27 cellular contexts compared by ENCODE assay signal in the genomic region with DNA sequence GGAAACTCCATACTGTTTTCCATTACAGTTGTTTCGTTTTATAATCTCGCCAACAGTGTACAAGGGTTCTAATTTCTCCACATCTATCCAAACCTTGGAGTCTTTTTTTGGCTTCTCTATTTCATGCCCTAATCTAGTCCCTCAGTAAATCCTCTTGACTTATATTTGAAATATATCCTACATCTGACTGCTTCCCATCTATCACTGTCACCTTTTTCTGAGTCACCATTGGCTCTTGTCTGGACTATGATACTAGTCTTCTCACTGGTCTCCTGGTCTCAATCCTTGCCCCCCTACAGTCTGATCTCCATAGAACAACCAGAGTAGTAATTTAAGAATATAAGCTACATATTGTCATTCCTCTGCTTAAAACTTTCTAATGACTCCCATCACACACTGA.
"Had no signal": no experiment of that assay in that cellular context is flagged by ENCODE, and none has a peak within 500 bp of the region (broad histone marks: within the 10 kb centered on the region; RNA-seq: fewer than 3 reads in every experiment).

No MANE protein-coding gene starts in this region.

- H3K4me2 ChIP-seq: neural progenitor cell, smooth muscle cell had no signal

- H3K4me1 ChIP-seq: left lung, lower lobe of right lung, neural progenitor cell, right atrium auricular region, tibial nerve had no signal

- H3K9me3 Mint-ChIP-seq: immature natural killer cell; naive thymus-derived CD8-positive, alpha-beta T cell; nephron; neural progenitor cell; stimulated activated naive CD8-positive, alpha-beta T cell treated with anti-CD3 and anti-CD28 coated beads, Interleukin-15, Interleukin-2, amounts not matched to agents 100 ng/mL and 50 ng/mL, for 24 hours; type B pancreatic cell had no signal

- ATAC-seq: left colon; left lung; lower lobe of right lung; mucosa of descending colon; naive thymus-derived CD8-positive, alpha-beta T cell; right lobe of liver had no signal

- H3K4me3 Mint-ChIP-seq: immature natural killer cell; naive thymus-derived CD8-positive, alpha-beta T cell; nephron; neural progenitor cell; stimulated activated naive CD8-positive, alpha-beta T cell treated with anti-CD3 and anti-CD28 coated beads, Interleukin-15, Interleukin-2, amounts not matched to agents 100 ng/mL and 50 ng/mL, for 24 hours; type B pancreatic cell had no signal

- H3K36me3 Mint-ChIP-seq: immature natural killer cell; naive thymus-derived CD8-positive, alpha-beta T cell; neural progenitor cell had no signal

- FAIRE-seq: islet of Langerhans, kidney had no signal

- H3K4me3 ChIP-seq: left lung, lower lobe of right lung, mucosa of descending colon, neural progenitor cell, right atrium auricular region, right lobe of liver, smooth muscle cell, tibial nerve, uterus had no signal

- H3K27me3 Mint-ChIP-seq: naive thymus-derived CD8-positive, alpha-beta T cell; stimulated activated naive CD8-positive, alpha-beta T cell treated with anti-CD3 and anti-CD28 coated beads, Interleukin-15, Interleukin-2, amounts not matched to agents 100 ng/mL and 50 ng/mL, for 24 hours; type B pancreatic cell had no signal

- H3K36me3 ChIP-seq: left lung, lower lobe of right lung, neural progenitor cell, neutrophil, right atrium auricular region, right lobe of liver, tibial nerve, uterus had no signal

- DNase-seq: hypothalamus; immature natural killer cell; kidney; left colon; left lung; lower lobe of right lung; midbrain; mucosa of descending colon; naive thymus-derived CD8-positive, alpha-beta T cell; occipital lobe; right lobe of liver; stimulated activated CD4-positive, alpha-beta T cell treated with anti-CD3 and anti-CD28 coated beads, Interleukin-1b, Interleukin-23, amount 100 ng/mL, for 48 hours; stimulated activated CD4-positive, alpha-beta T cell treated with anti-CD3 and anti-CD28 coated beads, Interleukin-2, amount 100 ng/mL, for 48 hours; stimulated activated CD4-positive, alpha-beta T cell treated with anti-CD3 and anti-CD28 coated beads, Interleukin-4, amount 100 ng/mL, for 4 hours; stimulated activated CD8-positive, alpha-beta memory T cell treated with anti-CD3 and anti-CD28 coated beads, Interleukin-4, amount 100 ng/mL, for 48 hours; stimulated activated naive CD4-positive, alpha-beta T cell; uterus had no signal

- H3K9ac ChIP-seq: neural progenitor cell, parathyroid adenoma had no signal

- H2AFZ ChIP-seq: neural progenitor cell, parathyroid adenoma had no signal

- H3K27ac Mint-ChIP-seq: nephron; neural progenitor cell; stimulated activated naive CD8-positive, alpha-beta T cell treated with anti-CD3 and anti-CD28 coated beads, Interleukin-15, Interleukin-2, amounts not matched to agents 100 ng/mL and 50 ng/mL, for 24 hours; type B pancreatic cell had no signal

- H3K27me3 ChIP-seq: left lung, neural progenitor cell, neutrophil, right atrium auricular region, right lobe of liver, tibial nerve, uterus had no signal

- H3K27ac ChIP-seq: left lung, lower lobe of right lung, neural progenitor cell, neutrophil, parathyroid adenoma, right atrium auricular region, right lobe of liver, tibial nerve, uterus had no signal

- H3K9me3 ChIP-seq: left lung, lower lobe of right lung, mucosa of descending colon, neutrophil, right atrium auricular region, right lobe of liver, tibial nerve, uterus had no signal
